22 cellular contexts compared by ENCODE assay signal in genomic region chr17:32940706-32941390, GRCh38.
"Had no signal": no experiment of that assay in that cellular context is flagged by ENCODE, and none has a peak within 500 bp of the region (broad histone marks: within the 10 kb centered on the region; RNA-seq: fewer than 3 reads in every experiment).

No MANE protein-coding gene starts in this region.

- ATAC-seq: esophagus mucosa; gastrocnemius medialis; naive thymus-derived CD4-positive, alpha-beta T cell; psoas muscle; right cardiac atrium had no signal

- H3K36me3 ChIP-seq: gastrocnemius medialis, ovary had no signal

- H3K27me3 ChIP-seq: brain microvascular endothelial cell, gastrocnemius medialis, ovary, stomach had no signal

- H3K27ac ChIP-seq: brain microvascular endothelial cell, coronary artery, gastrocnemius medialis, left ventricle myocardium inferior, ovary, psoas muscle, skin epidermis, stomach, VCaP had no signal

- H3K4me1 ChIP-seq: gastrocnemius medialis, psoas muscle had no signal

- H3K4me3 ChIP-seq: coronary artery, gastrocnemius medialis, left ventricle myocardium inferior, ovary, psoas muscle, skin epidermis, stomach had no signal

- DNase-seq: activated CD4-positive, alpha-beta T cell treated with anti-CD3 and anti-CD28 coated beads for 1 hour; activated CD8-positive, alpha-beta memory T cell treated with anti-CD3 and anti-CD28 coated beads for 24 hours; activated CD8-positive, alpha-beta memory T cell treated with anti-CD3 and anti-CD28 coated beads, Interleukin-2, amount 50 U/mL, for 48 hours; activated effector memory CD4-positive, alpha-beta T cell treated with anti-CD3 and anti-CD28 coated beads, Interleukin-2, amount 50 U/mL, for 16 hours; activated naive CD4-positive, alpha-beta T cell treated with anti-CD3 and anti-CD28 coated beads, Interleukin-2, amount 50 U/mL, for 16 hours; activated T-cell treated with anti-CD3 and anti-CD28 coated beads, Interleukin-2, amount 50 U/mL, for 48 hours; aorta; brain microvascular endothelial cell; gastrocnemius medialis; head of caudate nucleus; left ventricle myocardium inferior; naive thymus-derived CD4-positive, alpha-beta T cell; ovary; psoas muscle; right cardiac atrium; stimulated activated CD4-positive, alpha-beta T cell treated with anti-CD3 and anti-CD28 coated beads, Interleukin-15, amount 100 ng/mL, for 24 hours; stimulated activated CD4-positive, alpha-beta T cell treated with anti-CD3 and anti-CD28 coated beads, Interleukin-2, amount 100 ng/mL, for 48 hours; stomach had no signal

- H3K9me3 ChIP-seq: gastrocnemius medialis, ovary, psoas muscle, stomach had no signal
